Comparison of ENCODE assay signal across 25 cellular contexts in genomic region chr15:42359990-42360389, GRCh38.
"Had no signal": no experiment of that assay in that cellular context is flagged by ENCODE, and none has a peak within 500 bp of the region (broad histone marks: within the 10 kb centered on the region; RNA-seq: fewer than 3 reads in every experiment).

No MANE protein-coding gene starts in this region.

- DNase-seq: colonic mucosa; effector CD4-positive, alpha-beta T cell; endodermal cell; erythroblast; foreskin keratinocyte; heart right ventricle; hypothalamus; islet precursor cell; left lung; mesenchymal stem cell; midbrain; occipital lobe; retina; sigmoid colon; stimulated activated CD4-positive, alpha-beta T cell treated with anti-CD3 and anti-CD28 coated beads, Interleukin-2, amount 100 ng/mL, for 48 hours; stimulated activated naive CD8-positive, alpha-beta T cell treated with anti-CD3 and anti-CD28 coated beads, Interleukin-15, Interleukin-2, amounts not matched to agents 100 U/mL and 50 U/mL, for 24 hours; thyroid gland had no signal

- H3K9me3 Mint-ChIP-seq: endodermal cell; natural killer cell treated with Interleukin-12 subunit alpha and Interleukin-12 subunit beta and Interleukin-15 and Interleukin-18, amount 100 ng/mL, for 72 hours; neural progenitor cell; type B pancreatic cell had no signal

- H3K4me1 ChIP-seq: colonic mucosa, foreskin keratinocyte, neural progenitor cell, parathyroid adenoma, prostate gland, sigmoid colon, suprapubic skin, thyroid gland had no signal

- H2AFZ ChIP-seq: neural progenitor cell, parathyroid adenoma had no signal

- H3K27ac Mint-ChIP-seq: endodermal cell; natural killer cell treated with Interleukin-12 subunit alpha and Interleukin-12 subunit beta and Interleukin-15 and Interleukin-18, amount 100 ng/mL, for 72 hours; neural progenitor cell; type B pancreatic cell had no signal

- H3K27ac ChIP-seq: colonic mucosa, foreskin keratinocyte, neural progenitor cell, parathyroid adenoma, prostate gland, sigmoid colon, suprapubic skin, thyroid gland had no signal

- H3K36me3 Mint-ChIP-seq: natural killer cell treated with Interleukin-12 subunit alpha and Interleukin-12 subunit beta and Interleukin-15 and Interleukin-18, amount 100 ng/mL, for 72 hours; neural progenitor cell; type B pancreatic cell had no signal

- H3K4me3 Mint-ChIP-seq: endodermal cell; natural killer cell treated with Interleukin-12 subunit alpha and Interleukin-12 subunit beta and Interleukin-15 and Interleukin-18, amount 100 ng/mL, for 72 hours; neural progenitor cell; type B pancreatic cell had no signal

- H3K27me3 Mint-ChIP-seq: natural killer cell treated with Interleukin-12 subunit alpha and Interleukin-12 subunit beta and Interleukin-15 and Interleukin-18, amount 100 ng/mL, for 72 hours; type B pancreatic cell had no signal

- H3K4me2 ChIP-seq: neural progenitor cell, smooth muscle cell had no signal

- H3K9me3 ChIP-seq: colonic mucosa, heart right ventricle, left lung, prostate gland, sigmoid colon, suprapubic skin, thyroid gland had no signal

- ATAC-seq: foreskin keratinocyte; left lung; natural killer cell treated with Interleukin-12 subunit alpha and Interleukin-12 subunit beta and Interleukin-15 and Interleukin-18, amount 100 ng/mL, for 72 hours; stimulated activated naive CD8-positive, alpha-beta T cell treated with anti-CD3 and anti-CD28 coated beads, Interleukin-15, Interleukin-2, amounts not matched to agents 100 U/mL and 50 U/mL, for 24 hours had no signal

- H3K4me3 ChIP-seq: colonic mucosa, left lung, lung, neural progenitor cell, prostate gland, sigmoid colon, smooth muscle cell, suprapubic skin, thyroid gland had no signal

- H3K27me3 ChIP-seq: colonic mucosa, foreskin keratinocyte, heart right ventricle, left lung, neural progenitor cell, sigmoid colon, suprapubic skin, thyroid gland had no signal

- H3K4me1 Mint-ChIP-seq: neural progenitor cell had no signal

- H3K36me3 ChIP-seq: colonic mucosa, neural progenitor cell, thyroid gland had no signal

- H3K79me2 ChIP-seq: parathyroid adenoma had no signal
